In the genomic region with DNA sequence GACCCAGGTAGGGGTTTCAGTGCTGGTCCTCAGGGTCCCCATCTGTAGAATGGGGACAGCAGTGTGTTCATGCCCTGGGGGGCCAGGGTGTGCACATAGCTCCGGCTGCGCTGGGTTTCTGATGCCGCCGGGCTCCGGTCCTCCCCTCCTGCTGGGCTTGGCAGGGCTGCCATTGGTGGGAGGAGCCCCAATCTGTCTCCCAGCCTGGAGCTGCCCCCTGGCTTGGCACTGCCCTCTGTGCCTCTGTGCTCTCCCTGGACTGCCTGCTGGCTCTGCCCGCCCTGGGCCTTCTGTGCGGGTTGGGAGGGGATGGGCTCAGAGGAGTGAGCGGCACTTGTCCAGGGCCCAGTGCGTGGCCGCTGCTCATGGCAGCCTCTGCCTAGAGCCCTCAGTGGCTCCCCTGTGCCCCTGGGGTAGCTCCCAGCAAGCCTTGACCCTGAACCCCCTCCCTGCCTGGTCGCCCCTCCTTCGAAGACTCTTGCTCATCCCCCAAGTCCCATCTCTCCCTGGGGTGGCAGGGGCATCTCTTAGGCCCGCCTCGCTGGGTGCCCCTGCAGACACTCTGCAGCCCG, we compare ENCODE assay signal across 1 cellular context.
TF ChIP-seq lines count a peak whose summit lies in the region.

No MANE protein-coding gene starts in this region.

TF ChIP-seq in HEK293, 187 proteins besides CTCF, POLR2A, EP300 and RAD21:
- TF ChIP-seq, protein P1, sequence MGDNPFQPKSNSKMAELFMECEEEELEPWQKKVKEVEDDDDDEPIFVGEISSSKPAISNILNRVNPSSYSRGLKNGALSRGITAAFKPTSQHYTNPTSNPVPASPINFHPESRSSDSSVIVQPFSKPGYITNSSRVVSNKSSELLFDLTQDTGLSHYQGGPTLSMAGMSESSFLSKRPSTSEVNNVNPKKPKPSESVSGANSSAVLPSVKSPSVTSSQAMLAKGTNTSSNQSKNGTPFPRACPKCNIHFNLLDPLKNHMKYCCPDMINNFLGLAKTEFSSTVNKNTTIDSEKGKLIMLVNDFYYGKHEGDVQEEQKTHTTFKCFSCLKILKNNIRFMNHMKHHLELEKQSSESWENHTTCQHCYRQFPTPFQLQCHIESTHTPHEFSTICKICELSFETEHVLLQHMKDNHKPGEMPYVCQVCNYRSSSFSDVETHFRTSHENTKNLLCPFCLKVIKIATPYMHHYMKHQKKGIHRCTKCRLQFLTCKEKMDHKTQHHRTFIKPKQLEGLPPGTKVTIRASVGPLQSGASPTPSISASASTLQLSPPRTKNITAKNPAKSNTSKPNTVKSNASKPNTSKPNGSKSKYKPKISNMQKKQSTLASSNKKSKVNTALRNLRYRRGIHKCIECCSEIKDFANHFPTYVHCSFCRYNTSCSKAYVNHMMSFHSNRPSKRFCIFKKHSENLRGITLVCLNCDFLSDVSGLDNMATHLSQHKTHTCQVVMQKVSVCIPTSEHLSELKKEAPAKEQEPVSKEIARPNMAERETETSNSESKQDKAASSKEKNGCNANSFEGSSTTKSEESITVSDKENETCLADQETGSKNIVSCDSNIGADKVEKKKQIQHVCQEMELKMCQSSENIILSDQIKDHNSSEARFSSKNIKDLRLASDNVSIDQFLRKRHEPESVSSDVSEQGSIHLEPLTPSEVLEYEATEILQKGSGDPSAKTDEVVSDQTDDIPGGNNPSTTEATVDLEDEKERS (tag by site-specific recombination; IDR thresholded peaks at IDR 0.05), result no peak
- TF ChIP-seq ZNF610 (tag by site-specific recombination; IDR thresholded peaks at IDR 0.05; ENCODE audit: borderline replicate concordance) (no peak), ZNF549 (tag by site-specific recombination; IDR thresholded peaks at IDR 0.05) (no peak), ZNF16 (tag by site-specific recombination; IDR thresholded peaks at IDR 0.05; ENCODE audit: low read depth) (peak; percentile 72), SALL2 (tag by site-specific recombination; IDR thresholded peaks at IDR 0.05; ENCODE audit: borderline replicate concordance) (no peak), BCL11A (tag by site-specific recombination; IDR thresholded peaks at IDR 0.05; ENCODE audit: low read depth) (no peak), ZNF266 (tag by site-specific recombination; IDR thresholded peaks at IDR 0.05; ENCODE audit: low read depth) (no peak), ZNF585B (tag by site-specific recombination; IDR thresholded peaks at IDR 0.05) (0 out of 2 replicates have a peak, but pooled peaks have one; percentile 13)
